15 cellular contexts compared by ENCODE assay signal in the genomic region with DNA sequence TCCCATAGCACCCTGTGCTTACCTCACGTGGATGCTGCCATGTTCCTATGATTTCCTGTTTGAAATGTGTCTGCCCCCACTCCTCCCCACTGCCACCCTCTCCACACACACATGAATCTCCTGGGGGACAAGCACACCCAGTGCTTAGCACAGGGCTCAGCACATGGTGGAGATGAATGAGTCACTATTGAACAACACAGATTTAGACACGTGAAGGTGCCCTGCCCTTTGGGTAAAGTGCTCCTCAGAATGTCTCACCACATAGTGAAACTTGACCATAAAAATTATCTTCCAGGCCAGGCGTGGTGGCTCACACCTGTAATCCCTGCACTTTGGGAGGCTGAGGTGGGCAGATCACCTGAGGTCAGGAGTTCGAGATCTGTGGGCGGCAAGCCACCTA.
DNase-seq lines count a peak whose midpoint lies in the region; TF ChIP-seq lines count a peak whose summit lies in the region.
"Had no signal": no experiment of that assay in that cellular context is flagged by ENCODE, and none has a peak within 500 bp of the region (broad histone marks: within the 10 kb centered on the region; RNA-seq: fewer than 3 reads in every experiment).

No MANE protein-coding gene starts in this region.

- POLR2A ChIA-PET in MCF 10A (lab: Yijun Ruan, JAX), result interaction anchor here (0.7 kb wide), 1 partner anchor 169 kb away, joined by 3 read pairs; no protein-coding TSS in a partner anchor

- H3K4ac ChIP-seq in mesendoderm (ENCODE audit: low read depth, low read length), result no peak overlapping the region

- H3K27ac ChIP-seq in mammary epithelial cell (ENCODE audit: insufficient read depth, low read depth, low read length) (no peak overlapping the region), esophagus muscularis mucosa (replicated peaks in 1 of 4) (no peak overlapping the region), mesendoderm (ENCODE audit: low read depth, low read length) (no peak overlapping the region), testis (no peak overlapping the region)
- H3K27ac ChIP-seq: 22Rv1, BLaER1 had no signal

- BruUV-seq in mammary epithelial cell (replicated peaks; lab: Mats Ljungman, UMichigan) (no TSS peak), MCF 10A (replicated peaks; lab: Mats Ljungman, UMichigan) (no TSS peak)

- intact Hi-C loops in mammary epithelial cell (cut with micrococcal nuclease), result no loop called here
- intact Hi-C loops in MCF 10A (cut with micrococcal nuclease), result loop anchor here (10.0 kb wide), 1 partner anchor 499 kb away; no protein-coding TSS in a partner anchor
- intact Hi-C loops in esophagus muscularis mucosa (cut with DNase I), result no loop called here
- intact Hi-C loops in testis (cut with DNase I; ENCODE audit: low total_unique reads), result no loop called here

- H3K36me3 Mint-ChIP-seq in MCF 10A (ENCODE audit: insufficient read depth, unreplicated experiment), result no peaks in the 10 kb centered on the region
- H3K36me3 Mint-ChIP-seq: CD8-positive, alpha-beta T cell had no signal

- no peak overlapping the region for H3K23ac ChIP-seq in mesendoderm (ENCODE audit: low read length)

- H3K56ac ChIP-seq in mesendoderm (ENCODE audit: low read length), result no peak overlapping the region

- dilution Hi-C loops in mammary epithelial cell (cut with HindIII; ENCODE audit: low sequenced_read_pairs), result no loop called here

- CTCF ChIA-PET in mammary epithelial cell (lab: Charles Lee; ENCODE audit: low non-redundant PET) (no interaction called here), MCF 10A (lab: Yijun Ruan, JAX) (interaction anchor here (0.7 to 12.4 kb wide), 11 partner anchors 12 to 497 kb away, joined by 3 to 285 read pairs (median 5); no protein-coding TSS in a partner anchor)

- H3K27me3 Mint-ChIP-seq in MCF 10A (ENCODE audit: insufficient read depth, unreplicated experiment), result no peaks in the 10 kb centered on the region

- no peak for TF ChIP-seq CTCF in mammary epithelial cell (conservative IDR thresholded peaks at IDR 0.05 in 1 of 2, IDR thresholded peaks at IDR 0.05 in 1 of 2; ENCODE audit: extremely low read depth in 1 of 2, insufficient read depth in 1 of 2, low read depth in 1 of 2, low read length in 2 of 2)
- no peak for TF ChIP-seq CTCF in MCF 10A (IDR thresholded peaks at IDR 0.05; ENCODE audit: unreplicated experiment)
- TF ChIP-seq CTCF in esophagus muscularis mucosa (IDR thresholded peaks at IDR 0.05), result no peak
- TF ChIP-seq CTCF in testis (IDR thresholded peaks at IDR 0.05), result no peak

- DNase-seq in mammary epithelial cell (peak; percentile 21), MCF 10A (ENCODE audit: unreplicated experiment) (no peak), esophagus muscularis mucosa (ENCODE audit: extremely low spot score) (peak; percentile 37), mesendoderm (no peak), A172 (ENCODE audit: low spot score) (no peak), testis (no peak)
- DNase-seq in activated CD8-positive, alpha-beta memory T cell treated with anti-CD3 and anti-CD28 coated beads, Interleukin-2, amount 50 U/mL, for 4 hours, result no peak
- DNase-seq: CD8-positive, alpha-beta T cell; DMS79 treated with DMSO at 0.1 percent for 48 hours; GF-D8; H7; HFFc6 had no signal

- H3K79me2 ChIP-seq in mammary epithelial cell (ENCODE audit: insufficient read depth, low read length), result no peaks in the 10 kb centered on the region
- H3K79me2 ChIP-seq in mesendoderm (ENCODE audit: control insufficient read depth, insufficient read depth, low read length), result no peaks in the 10 kb centered on the region

- H2BK5ac ChIP-seq in mesendoderm (ENCODE audit: low read length), result no peak overlapping the region

- no peak overlapping the region for H4K5ac ChIP-seq in mesendoderm (ENCODE audit: low read length)

- no peak overlapping the region for H2BK120ac ChIP-seq in mesendoderm (ENCODE audit: low read depth, low read length)

- no peak overlapping the region for H3K4me3 Mint-ChIP-seq in MCF 10A (ENCODE audit: unreplicated experiment)
- H3K4me3 Mint-ChIP-seq: CD8-positive, alpha-beta T cell; GM23338; HFFc6 had no signal

- no peaks in the 10 kb centered on the region for H4K20me1 ChIP-seq in mammary epithelial cell (ENCODE audit: insufficient read depth, low read length)
- H4K20me1 ChIP-seq: BLaER1 had no signal

- H3K4me2 ChIP-seq in mammary epithelial cell (ENCODE audit: insufficient read depth, low read depth, low read length), result no peak overlapping the region
- no peak overlapping the region for H3K4me2 ChIP-seq in mesendoderm (ENCODE audit: low read length)
- H3K4me2 ChIP-seq: BLaER1, GM23338 had no signal

- no peak overlapping the region for H3K4me3 ChIP-seq in mammary epithelial cell (replicated peaks in 1 of 3; ENCODE audit: insufficient read depth in 1 of 3, low read depth in 2 of 3, low read length in 3 of 3)
- H3K4me3 ChIP-seq in esophagus muscularis mucosa, result no peak overlapping the region
- no peak overlapping the region for H3K4me3 ChIP-seq in mesendoderm (ENCODE audit: low read length)
- H3K4me3 ChIP-seq in testis, result no peak overlapping the region
- H3K4me3 ChIP-seq: BLaER1, GM23338 had no signal

- H3K4me1 Mint-ChIP-seq in MCF 10A (ENCODE audit: insufficient read depth, unreplicated experiment), result peaks cover 7% of the 10 kb centered on the region

- H3K27ac Mint-ChIP-seq in MCF 10A (ENCODE audit: low read depth, unreplicated experiment), result no peak overlapping the region
- H3K27ac Mint-ChIP-seq: CD8-positive, alpha-beta T cell; GM23338; HFFc6 had no signal

- H2AFZ ChIP-seq in mammary epithelial cell (ENCODE audit: low read depth, low read length), result no peak overlapping the region
- H2AFZ ChIP-seq: GM23338 had no signal

- TF ChIP-seq POLR2A in esophagus muscularis mucosa (IDR thresholded peaks at IDR 0.05; ENCODE audit: low read depth), result no peak
- no peak for TF ChIP-seq POLR2A in testis (IDR thresholded peaks at IDR 0.05)

- H2AK5ac ChIP-seq in mesendoderm (ENCODE audit: low read length), result peak overlapping the region; percentile 76

- peaks cover 5% of the 10 kb centered on the region for H3K9me3 Mint-ChIP-seq in MCF 10A (ENCODE audit: unreplicated experiment)
- H3K9me3 Mint-ChIP-seq: CD8-positive, alpha-beta T cell; HFFc6 had no signal

- H3K79me1 ChIP-seq in mesendoderm (ENCODE audit: low read length), result no peaks in the 10 kb centered on the region

- H3K9me3 ChIP-seq in mammary epithelial cell (replicated peaks; ENCODE audit: insufficient read depth, low read length), result no peaks in the 10 kb centered on the region
- H3K9me3 ChIP-seq in esophagus muscularis mucosa, result no peaks in the 10 kb centered on the region
- H3K9me3 ChIP-seq in testis, result no peaks in the 10 kb centered on the region
- H3K9me3 ChIP-seq: BLaER1 had no signal

- WGBS in mammary epithelial cell (ENCODE audit: low coverage, missing lambda C conversion rate), result 80% methylated on average over 5 of the region's 5 CpGs
- 87% methylated on average over 5 of the region's 5 CpGs for WGBS in esophagus muscularis mucosa
- WGBS in mesendoderm (ENCODE audit: extremely low coverage, insufficient coverage, low lambda C conversion rate), result no CpG with 5 or more reads among the region's 5 CpGs
- WGBS in testis, 2 donors, result 87 to 92% methylated on average over 4 to 5 of the region's 5 CpGs

- H3K27me3 ChIP-seq in mammary epithelial cell (ENCODE audit: insufficient read depth, low read length) (no peaks in the 10 kb centered on the region), esophagus muscularis mucosa (peaks cover 0 to 4% (median 0%) of the 10 kb centered on the region in 4 donors), mesendoderm (ENCODE audit: insufficient read depth, low read length, poor library complexity) (no peaks in the 10 kb centered on the region), testis (no peaks in the 10 kb centered on the region)
- H3K27me3 ChIP-seq: BLaER1 had no signal

- no peak overlapping the region for H4K8ac ChIP-seq in mesendoderm (ENCODE audit: low read depth, low read length)

- H3K18ac ChIP-seq in mesendoderm (ENCODE audit: low read length), result no peak overlapping the region

- H3K9ac ChIP-seq in mammary epithelial cell (ENCODE audit: insufficient read depth, low read length) (no peak overlapping the region), mesendoderm (ENCODE audit: low read length) (no peak overlapping the region)
- H3K9ac ChIP-seq: BLaER1 had no signal

- no peak for TF ChIP-seq EP300 in esophagus muscularis mucosa (IDR thresholded peaks at IDR 0.05)

- H3K4me1 ChIP-seq in mammary epithelial cell (ENCODE audit: insufficient read depth, low read length) (peaks cover 8% of the 10 kb centered on the region), esophagus muscularis mucosa (peaks cover 0 to 13% (median 3%) of the 10 kb centered on the region in 4 donors), mesendoderm (ENCODE audit: control insufficient read depth, low read depth, low read length) (peaks cover 4% of the 10 kb centered on the region), testis (no peaks in the 10 kb centered on the region)

- in situ Hi-C loops in mammary epithelial cell (cut with MboI; ENCODE audit: low sequenced_read_pairs in 2 of 2), result loop anchor here in 1 of 2 donors (5.0 kb wide), 1 partner anchor 37 kb away; no protein-coding TSS in a partner anchor

- H3K36me3 ChIP-seq in mammary epithelial cell (ENCODE audit: insufficient read depth, low read length), result no peaks in the 10 kb centered on the region
- peaks cover 0 to 33% (median 6%) of the 10 kb centered on the region in 4 donors for H3K36me3 ChIP-seq in esophagus muscularis mucosa
- H3K36me3 ChIP-seq in mesendoderm (ENCODE audit: control insufficient read depth, insufficient read depth, low read length), result no peaks in the 10 kb centered on the region
- H3K36me3 ChIP-seq in testis (ENCODE audit: low read depth, missing control alignments), result no peaks in the 10 kb centered on the region
- H3K36me3 ChIP-seq: BLaER1 had no signal

- H2BK15ac ChIP-seq in mesendoderm (replicated peaks; ENCODE audit: low read depth), result no peak overlapping the region

Comparison
In these comparisons a context has a peak if more than half of its experiments do, and no peak if none do; other contexts are left out.
1. DNase-seq: peak in mammary epithelial cell (single experiment) and esophagus muscularis mucosa (single experiment); none in MCF 10A (single experiment), mesendoderm (single experiment), A172 (single experiment), activated CD8-positive, alpha-beta memory T cell treated with anti-CD3 and anti-CD28 coated beads, Interleukin-2, amount 50 U/mL, for 4 hours (single experiment) and testis (single experiment).